15 cellular contexts compared by ENCODE assay signal in genomic region chr19:51710163-51710562, GRCh38. TPM values are rescaled to one million over a fixed set of nuclear protein-coding genes. Genes with fewer than 3 reads are reported as not detected.
"Had no signal": no experiment of that assay in that cellular context is flagged by ENCODE, and none has a peak within 500 bp of the region (broad histone marks: within the 10 kb centered on the region; RNA-seq: fewer than 3 reads in every experiment).

No MANE protein-coding gene starts in this region.

- H3K27ac Mint-ChIP-seq: activated CD4-positive, alpha-beta T cell treated with anti-CD3 and anti-CD28 coated beads, Interleukin-2, amount 10 ng/mL, durations not matched to agents 7 days and 5 days; activated naive CD8-positive, alpha-beta T cell treated with anti-CD3 and anti-CD28 coated beads for 36 hours; naive thymus-derived CD4-positive, alpha-beta T cell; stimulated activated effector memory CD8-positive, alpha-beta T cell treated with anti-CD3 and anti-CD28 coated beads, Interleukin-12 subunit alpha, Interleukin-12 subunit beta, amount 100 ng/mL, for 72 hours had no signal

- H3K4me1 ChIP-seq: breast epithelium had no signal

- H3K27me3 ChIP-seq: breast epithelium, gastrocnemius medialis, ovary had no signal

- H3K9me3 ChIP-seq: breast epithelium, gastrocnemius medialis, heart left ventricle, ovary had no signal

- FAIRE-seq: islet of Langerhans had no signal

- DNase-seq: activated CD4-positive, alpha-beta T cell treated with anti-CD3 and anti-CD28 coated beads, Interleukin-2, amount 10 ng/mL, durations not matched to agents 7 days and 5 days; activated naive CD8-positive, alpha-beta T cell treated with anti-CD3 and anti-CD28 coated beads for 36 hours; gastrocnemius medialis; heart left ventricle; mammary epithelial cell; naive thymus-derived CD4-positive, alpha-beta T cell; ovary; stimulated activated CD4-positive, alpha-beta T cell treated with anti-CD3 and anti-CD28 coated beads, Interleukin-12 subunit alpha, Interleukin-12 subunit beta, amount 100 ng/mL, for 4 hours had no signal

- H3K9me3 Mint-ChIP-seq: activated naive CD8-positive, alpha-beta T cell treated with anti-CD3 and anti-CD28 coated beads for 36 hours had no signal

- H3K36me3 ChIP-seq: breast epithelium, gastrocnemius medialis, ovary had no signal

- H3K4me3 ChIP-seq: breast epithelium, gastrocnemius medialis, heart left ventricle, ovary had no signal

- H3K27ac ChIP-seq: breast epithelium, epithelial cell of prostate, gastrocnemius medialis, heart left ventricle, ovary had no signal

- ATAC-seq: gastrocnemius medialis; heart left ventricle; left lobe of liver; naive thymus-derived CD4-positive, alpha-beta T cell; stimulated activated effector memory CD8-positive, alpha-beta T cell treated with anti-CD3 and anti-CD28 coated beads, Interleukin-12 subunit alpha, Interleukin-12 subunit beta, amount 100 ng/mL, for 72 hours had no signal

- H3K27me3 Mint-ChIP-seq: activated naive CD8-positive, alpha-beta T cell treated with anti-CD3 and anti-CD28 coated beads for 36 hours had no signal

- H3K4me3 Mint-ChIP-seq: activated CD4-positive, alpha-beta T cell treated with anti-CD3 and anti-CD28 coated beads, Interleukin-2, amount 10 ng/mL, durations not matched to agents 7 days and 5 days; activated naive CD8-positive, alpha-beta T cell treated with anti-CD3 and anti-CD28 coated beads for 36 hours; naive thymus-derived CD4-positive, alpha-beta T cell; stimulated activated effector memory CD8-positive, alpha-beta T cell treated with anti-CD3 and anti-CD28 coated beads, Interleukin-12 subunit alpha, Interleukin-12 subunit beta, amount 100 ng/mL, for 72 hours had no signal

RNA-seq across cellular contexts. Expression of gene HAS1, which starts 13.6 kb away (rescaled TPM):
- total RNA-seq: activated CD4-positive, alpha-beta T cell treated with anti-CD3 and anti-CD28 coated beads, Interleukin-2, amount 10 ng/mL, durations not matched to agents 7 days and 5 days; activated naive CD8-positive, alpha-beta T cell treated with anti-CD3 and anti-CD28 coated beads for 36 hours; dermis microvascular lymphatic vessel endothelial cell; left lobe of liver; naive thymus-derived CD4-positive, alpha-beta T cell; T-helper 2 cell treated with Interferon-gamma antibody and Interleukin-4, amounts not matched to agents 100 ng/mL and 5 ng/mL, for 36 hours had no signal

RNA-seq across cellular contexts. Expression of gene FPR1, which starts 41.5 kb away (rescaled TPM):
- total RNA-seq: activated CD4-positive, alpha-beta T cell treated with anti-CD3 and anti-CD28 coated beads, Interleukin-2, amount 10 ng/mL, durations not matched to agents 7 days and 5 days; activated naive CD8-positive, alpha-beta T cell treated with anti-CD3 and anti-CD28 coated beads for 36 hours; dermis microvascular lymphatic vessel endothelial cell; T-helper 2 cell treated with Interferon-gamma antibody and Interleukin-4, amounts not matched to agents 100 ng/mL and 5 ng/mL, for 36 hours had no signal

RNA-seq across cellular contexts. Expression of gene FPR2, which starts 50.8 kb away (rescaled TPM):
- total RNA-seq: activated CD4-positive, alpha-beta T cell treated with anti-CD3 and anti-CD28 coated beads, Interleukin-2, amount 10 ng/mL, durations not matched to agents 7 days and 5 days; activated naive CD8-positive, alpha-beta T cell treated with anti-CD3 and anti-CD28 coated beads for 36 hours; dermis microvascular lymphatic vessel endothelial cell; mammary epithelial cell; T-helper 2 cell treated with Interferon-gamma antibody and Interleukin-4, amounts not matched to agents 100 ng/mL and 5 ng/mL, for 36 hours had no signal
- polyA plus RNA-seq: naive thymus-derived CD4-positive, alpha-beta T cell had no signal
